Comparison of ENCODE assay signal across 27 cellular contexts in genomic region chr21:33168886-33169285, GRCh38.
DNase-seq lines count a peak whose midpoint lies in the region; ATAC-seq and TF ChIP-seq lines count a peak whose summit lies in the region.
"Had no signal": no experiment of that assay in that cellular context is flagged by ENCODE, and none has a peak within 500 bp of the region (broad histone marks: within the 10 kb centered on the region; RNA-seq: fewer than 3 reads in every experiment).

No MANE protein-coding gene starts in this region.

- TF ChIP-seq CTCF in DOHH2 (IDR thresholded peaks at IDR 0.05; ENCODE audit: low read depth, low read length, poor library complexity, severe bottlenecking) (no peak), right atrium auricular region (IDR thresholded peaks at IDR 0.05) (no peak)

- H3K9me3 ChIP-seq in DOHH2 (ENCODE audit: control insufficient read depth, insufficient read depth, low read length) (no peaks in the 10 kb centered on the region), MG63 (no peaks in the 10 kb centered on the region), right atrium auricular region (no peaks in the 10 kb centered on the region)
- H3K9me3 ChIP-seq: Caco-2, Peyer's patch had no signal

- DNase-seq in NCI-H1694 (lab: John Stamatoyannopoulos, UW): peak; percentile 48
- DNase-seq in NCI-H1694 treated with DMSO at 0.1 percent for 48 hours (lab: John Stamatoyannopoulos, UW): no peak
- peak; percentile 66 for DNase-seq in RPMI8226
- no peak for DNase-seq in MG63
- DNase-seq in NOMO-1 treated with dmso at 0.1 percent for 144 hours (lab: John Stamatoyannopoulos, UW; ENCODE audit: unreplicated experiment): no peak
- no peak for DNase-seq in right atrium auricular region (ENCODE audit: low spot score)
- DNase-seq: Caco-2; CD8-positive, alpha-beta T cell; DND-41; H9; Kasumi-1; NCI-H1105; NCI-H146; NCI-H2029 treated with DMSO at 0.1 percent for 48 hours; NCI-H446; NCI-H524 treated with DMSO at 0.1 percent for 48 hours; OCI-M1; Peyer's patch; SIG-M5; SW 1271 had no signal

- H3K4me3 ChIP-seq in DOHH2 (ENCODE audit: low read length) (no peak overlapping the region), MG63 (no peak overlapping the region), right atrium auricular region (no peak overlapping the region)
- H3K4me3 ChIP-seq: GM23338, Peyer's patch, SK-N-MC had no signal

- 0 out of 2 replicates have a peak overlapping the region, but pooled peaks have one; percentile 5 for H3K4me2 ChIP-seq in DOHH2 (ENCODE audit: low read length)
- H3K4me2 ChIP-seq: GM23338 had no signal

- no peaks in the 10 kb centered on the region for H4K20me1 ChIP-seq in DOHH2 (ENCODE audit: control insufficient read depth, insufficient read depth, low read depth, low read length)

- ATAC-seq in esophagus mucosa: peak; percentile 71
- ATAC-seq: CD8-positive, alpha-beta T cell; GM23338; HepG2 had no signal

- H3K36me3 ChIP-seq in DOHH2 (ENCODE audit: control insufficient read depth, low read length) (no peaks in the 10 kb centered on the region), MG63 (no peaks in the 10 kb centered on the region), right atrium auricular region (no peaks in the 10 kb centered on the region)
- H3K36me3 ChIP-seq: Peyer's patch had no signal

- H3K27ac ChIP-seq in DOHH2 (ENCODE audit: low read depth, low read length): no peak overlapping the region
- H3K27ac ChIP-seq in right atrium auricular region: no peak overlapping the region
- H3K27ac ChIP-seq: 22Rv1, C4-2B, Peyer's patch, SK-N-MC had no signal

- no peaks in the 10 kb centered on the region for H3F3A ChIP-seq in DOHH2 (ENCODE audit: control insufficient read depth, insufficient read depth)

- H3K27me3 ChIP-seq in DOHH2 (ENCODE audit: control insufficient read depth, low read length) (peaks cover 18% of the 10 kb centered on the region), MG63 (peaks cover 18% of the 10 kb centered on the region), right atrium auricular region (no peaks in the 10 kb centered on the region)
- H3K27me3 ChIP-seq: Peyer's patch had no signal

- H3K4me1 ChIP-seq in DOHH2 (ENCODE audit: control insufficient read depth, low read length): peaks cover 9% of the 10 kb centered on the region
- H3K4me1 ChIP-seq in right atrium auricular region: no peaks in the 10 kb centered on the region
- H3K4me1 ChIP-seq: Caco-2, Peyer's patch had no signal

- H3K9me2 ChIP-seq in DOHH2 (replicated peaks; ENCODE audit: control insufficient read depth, low read length): no peaks in the 10 kb centered on the region; the same call in 1 of the 2 replicates

- H3K79me2 ChIP-seq in DOHH2 (ENCODE audit: control insufficient read depth, low read length): no peaks in the 10 kb centered on the region

Comparison
In these comparisons a context has a peak if more than half of its experiments do, and no peak if none do; other contexts are left out.
1. DNase-seq: peak in NCI-H1694 (single experiment) and RPMI8226 (single experiment); none in NCI-H1694 treated with DMSO at 0.1 percent for 48 hours (single experiment), MG63 (single experiment), NOMO-1 treated with dmso at 0.1 percent for 144 hours (single experiment) and right atrium auricular region (single experiment).